8 cellular contexts compared by ENCODE assay signal in genomic region chr10:31602541-31603244, GRCh38.
DNase-seq lines count a peak whose midpoint lies in the region; ATAC-seq and TF ChIP-seq lines count a peak whose summit lies in the region.

No MANE protein-coding gene starts in this region.

- peak overlapping the region; percentile 83 to 89 (median 87) for H3K4me3 Mint-ChIP-seq in brain

- DNase-seq in DMS79 treated with DMSO at 0.1 percent for 48 hours (lab: John Stamatoyannopoulos, UW) (peak; percentile 9), DMS79 (lab: John Stamatoyannopoulos, UW) (no peak), NCI-H1694 (lab: John Stamatoyannopoulos, UW) (peak; percentile 87), renal cortical epithelial cell (ENCODE audit: low read depth) (peak; percentile 53), NOMO-1 treated with DMSO at 0.1 percent for 48 hours (lab: John Stamatoyannopoulos, UW; ENCODE audit: unreplicated experiment) (no peak)

- peak overlapping the region; percentile 82 to 94 (median 85) for H3K27ac Mint-ChIP-seq in brain

- peaks cover 26% of the 10 kb centered on the region for H3K4me1 Mint-ChIP-seq in brain

- ATAC-seq in GM21360 (IDR thresholded peaks at IDR 0.05; ENCODE audit: unreplicated experiment), result no peak

- peak overlapping the region; percentile 79 for H3K4me3 ChIP-seq in iPS-18c (ENCODE audit: insufficient read depth, low read depth, low read length)

- TF ChIP-seq CTCF in brain (conservative IDR thresholded peaks at IDR 0.05), result no peak

- peaks cover 3% of the 10 kb centered on the region for H3K27me3 Mint-ChIP-seq in brain

- H3K36me3 Mint-ChIP-seq in brain, result no peaks in the 10 kb centered on the region

- H3K9me3 ChIP-seq in iPS-18c (ENCODE audit: control insufficient read depth, insufficient read depth, low read length), result peaks cover 2% of the 10 kb centered on the region

- peaks cover 0 to 8% (median 2%) of the 10 kb centered on the region in 5 experiments for H3K9me3 Mint-ChIP-seq in brain

Comparison
In these comparisons a context has a peak if more than half of its experiments do, and no peak if none do; other contexts are left out.
1. DNase-seq: peak in DMS79 treated with DMSO at 0.1 percent for 48 hours (single experiment), NCI-H1694 (single experiment) and renal cortical epithelial cell (single experiment); none in DMS79 (single experiment) and NOMO-1 treated with DMSO at 0.1 percent for 48 hours (single experiment).